ENCODE assay signal across 10 cellular contexts in genomic region chr12:9118161-9118560, GRCh38. TPM values are rescaled to one million over a fixed set of nuclear protein-coding genes. Genes with fewer than 3 reads are reported as not detected.
DNase-seq lines count a peak whose midpoint lies in the region; ATAC-seq, FAIRE-seq and TF ChIP-seq lines count a peak whose summit lies in the region.
"Had no signal": no experiment of that assay in that cellular context is flagged by ENCODE, and none has a peak within 500 bp of the region (broad histone marks: within the 10 kb centered on the region; RNA-seq: fewer than 3 reads in every experiment).

No MANE protein-coding gene starts in this region.

- H3K79me2 ChIP-seq in OCI-LY7 (ENCODE audit: insufficient read depth, low read depth, low read length), result no peaks in the 10 kb centered on the region

- no peaks in the 10 kb centered on the region for H3K4me1 ChIP-seq in OCI-LY7 (ENCODE audit: insufficient read depth, low read length, poor library complexity, severe bottlenecking)

- H3K9me3 Mint-ChIP-seq in activated naive CD4-positive, alpha-beta T cell treated with anti-CD3 and anti-CD28 coated beads, Interleukin-2, amount 50 U/mL, for 72 hours, result no peaks in the 10 kb centered on the region

- no peak for TF ChIP-seq CTCF in OCI-LY7 (conservative IDR thresholded peaks at IDR 0.05; ENCODE audit: low read length)

- peak; percentile 59 to 97 for ATAC-seq in activated naive CD4-positive, alpha-beta T cell treated with anti-CD3 and anti-CD28 coated beads, Interleukin-2, amount 50 U/mL, for 72 hours
- no peak for ATAC-seq in GM18858 (IDR thresholded peaks at IDR 0.05; ENCODE audit: unreplicated experiment)

- POLR2A ChIA-PET in OCI-LY7 (lab: Charles Lee), result interaction anchor here (1.1 kb wide), 1 partner anchor 72 kb away, joined by 3 read pairs; no protein-coding TSS in a partner anchor

- no peaks in the 10 kb centered on the region for H3K36me3 Mint-ChIP-seq in activated naive CD4-positive, alpha-beta T cell treated with anti-CD3 and anti-CD28 coated beads, Interleukin-2, amount 50 U/mL, for 72 hours
- H3K36me3 Mint-ChIP-seq: IgD-negative memory B cell had no signal

- BruUV-seq in OCI-LY7 (replicated peaks; lab: Mats Ljungman, UMichigan), result no TSS peak

- no peak for DNase-seq in activated naive CD4-positive, alpha-beta T cell treated with anti-CD3 and anti-CD28 coated beads, Interleukin-2, amount 50 U/mL, for 72 hours (ENCODE audit: low spot score in 2 of 2)
- DNase-seq in activated naive CD4-positive, alpha-beta T cell treated with anti-CD3 and anti-CD28 coated beads, Interleukin-2, amount 50 U/mL, for 16 hours, result no peak
- DNase-seq in OCI-M1 (lab: John Stamatoyannopoulos, UW), result peak; percentile 87
- DNase-seq in inferior parietal cortex (ENCODE audit: extremely low spot score), result peak; percentile 26
- no peak for DNase-seq in urothelium cell line (ENCODE audit: low spot score)
- no peak for DNase-seq in OCI-LY7 (ENCODE audit: low spot score)
- DNase-seq in AG08395 (ENCODE audit: low spot score), result no peak

- H3K27ac Mint-ChIP-seq in activated naive CD4-positive, alpha-beta T cell treated with anti-CD3 and anti-CD28 coated beads, Interleukin-2, amount 50 U/mL, for 72 hours, result no peak overlapping the region
- H3K27ac Mint-ChIP-seq: IgD-negative memory B cell had no signal

- FAIRE-seq in urothelium cell line (lab: Jason Lieb, UNC), result peak; percentile 69

- no peaks in the 10 kb centered on the region for H4K20me1 ChIP-seq in OCI-LY7 (ENCODE audit: insufficient read depth, low read length)

- no peaks in the 10 kb centered on the region for H3K9me3 ChIP-seq in OCI-LY7 (ENCODE audit: low read length)

- H3K36me3 ChIP-seq in OCI-LY7 (ENCODE audit: insufficient read depth, low read length), result no peaks in the 10 kb centered on the region

- H2AFZ ChIP-seq in OCI-LY7 (ENCODE audit: low read length), result no peak overlapping the region

- H3K4me2 ChIP-seq in OCI-LY7 (ENCODE audit: low read length), result no peak overlapping the region

- no peaks in the 10 kb centered on the region for H3K9me2 ChIP-seq in OCI-LY7 (ENCODE audit: insufficient read depth, low read length)

- CTCF ChIA-PET in OCI-LY7 (lab: Charles Lee; ENCODE audit: unreplicated experiment), result no interaction called here

- H3K27ac ChIP-seq in OCI-LY7 (ENCODE audit: low read depth, low read length, poor library complexity, severe bottlenecking), result no peak overlapping the region
- H3K27ac ChIP-seq: C4-2B had no signal

- intact Hi-C loops in OCI-LY7 (cut with micrococcal nuclease; ENCODE audit: unreplicated experiment), result no loop called here

- H3K4me3 ChIP-seq in OCI-LY7 (ENCODE audit: low read depth, low read length, poor library complexity, severe bottlenecking), result no peak overlapping the region

RNA-seq across cellular contexts. Expression of gene A2M, which starts 2.4 kb away (rescaled TPM):
- under 1 TPM in 1 of 2 donors, not detected in 1; 0.14 TPM for total RNA-seq in activated naive CD4-positive, alpha-beta T cell treated with anti-CD3 and anti-CD28 coated beads, Interleukin-2, amount 50 U/mL, for 72 hours
- total RNA-seq in OCI-LY7 (2014; rRNA removed; shearing (Covaris generic)), result not detected in 2 replicates
- not detected in 2 replicates for total RNA-seq in OCI-LY7 (2022)

Comparison
In these comparisons a context has a peak if more than half of its experiments do, and no peak if none do; other contexts are left out.
1. DNase-seq: peak in OCI-M1 (single experiment) and inferior parietal cortex (single experiment); none in activated naive CD4-positive, alpha-beta T cell treated with anti-CD3 and anti-CD28 coated beads, Interleukin-2, amount 50 U/mL, for 72 hours (0 of 2), activated naive CD4-positive, alpha-beta T cell treated with anti-CD3 and anti-CD28 coated beads, Interleukin-2, amount 50 U/mL, for 16 hours (single experiment), urothelium cell line (single experiment), OCI-LY7 (single experiment) and AG08395 (single experiment).